Comparison of ENCODE assay signal across 8 cellular contexts in genomic region chr16:14249291-14250032, GRCh38.
DNase-seq lines count a peak whose midpoint lies in the region; ATAC-seq and TF ChIP-seq lines count a peak whose summit lies in the region.

No MANE protein-coding gene starts in this region.

- H3K4me3 ChIP-seq in GM06990 (replicated peaks; ENCODE audit: low read depth, low read length): no peak overlapping the region
- no peak overlapping the region for H3K4me3 ChIP-seq in naive thymus-derived CD4-positive, alpha-beta T cell (ENCODE audit: low read length)
- H3K4me3 ChIP-seq in thyroid gland (replicated peaks in 1 of 3): no peak overlapping the region

- no peaks in the 10 kb centered on the region for H3K4me1 ChIP-seq in naive thymus-derived CD4-positive, alpha-beta T cell (ENCODE audit: control insufficient read depth in 2 of 2, insufficient read depth in 2 of 2, low read length in 2 of 2)
- no peaks in the 10 kb centered on the region for H3K4me1 ChIP-seq in thyroid gland

- peaks cover 13% of the 10 kb centered on the region for H3K36me3 ChIP-seq in GM06990 (ENCODE audit: control insufficient read depth, insufficient read depth, low read length)
- peaks cover 0 to 70% (median 8%) of the 10 kb centered on the region in 3 experiments for H3K36me3 ChIP-seq in naive thymus-derived CD4-positive, alpha-beta T cell (ENCODE audit: control insufficient read depth in 2 of 3, insufficient read depth in 3 of 3, low read length in 3 of 3)
- peaks cover 61 to 67% of the 10 kb centered on the region in 2 donors for H3K36me3 ChIP-seq in thyroid gland

- H3K4me1 Mint-ChIP-seq in endothelial cell (ENCODE audit: unreplicated experiment): no peaks in the 10 kb centered on the region
- no peaks in the 10 kb centered on the region for H3K4me1 Mint-ChIP-seq in naive thymus-derived CD4-positive, alpha-beta T cell

- H3K9me3 Mint-ChIP-seq in endothelial cell (ENCODE audit: unreplicated experiment): no peaks in the 10 kb centered on the region
- H3K9me3 Mint-ChIP-seq in naive thymus-derived CD4-positive, alpha-beta T cell: no peaks in the 10 kb centered on the region

- WGBS in thyroid gland, 2 donors: 58 to 71% methylated on average over 7 of the region's 7 CpGs

- H3K27ac Mint-ChIP-seq in endothelial cell (ENCODE audit: unreplicated experiment): no peak overlapping the region
- no peak overlapping the region for H3K27ac Mint-ChIP-seq in naive thymus-derived CD4-positive, alpha-beta T cell

- H3K27me3 Mint-ChIP-seq in endothelial cell (ENCODE audit: unreplicated experiment): no peaks in the 10 kb centered on the region
- no peaks in the 10 kb centered on the region for H3K27me3 Mint-ChIP-seq in naive thymus-derived CD4-positive, alpha-beta T cell

- POLR2A ChIA-PET in naive thymus-derived CD4-positive, alpha-beta T cell (lab: Charles Lee): no interaction called here

- CTCF ChIA-PET in naive thymus-derived CD4-positive, alpha-beta T cell (lab: Charles Lee): interaction anchor here (0.5 to 1.7 kb wide), 15 partner anchors 9 to 349 kb away, joined by 3 to 8 read pairs (median 4); no protein-coding TSS in a partner anchor

- peak; percentile 89 for TF ChIP-seq CTCF in GM06990 (IDR thresholded peaks at IDR 0.05; ENCODE audit: insufficient read depth, low read length, poor library complexity, severe bottlenecking)
- TF ChIP-seq CTCF in endothelial cell (IDR thresholded peaks at IDR 0.05; ENCODE audit: unreplicated experiment): peak; percentile 73
- peak; percentile 34 to 81 (median 70) for TF ChIP-seq CTCF in thyroid gland (IDR thresholded peaks at IDR 0.05)

- no peaks in the 10 kb centered on the region for H3K9me3 ChIP-seq in naive thymus-derived CD4-positive, alpha-beta T cell (ENCODE audit: control insufficient read depth in 2 of 3, low read length in 3 of 3)
- H3K9me3 ChIP-seq in thyroid gland: no peaks in the 10 kb centered on the region

- H3K27me3 ChIP-seq in GM06990 (replicated peaks; ENCODE audit: control insufficient read depth, insufficient read depth, low read length) (no peaks in the 10 kb centered on the region), thyroid gland (no peaks in the 10 kb centered on the region)
- no peaks in the 10 kb centered on the region for H3K27me3 ChIP-seq in naive thymus-derived CD4-positive, alpha-beta T cell (ENCODE audit: control insufficient read depth in 2 of 2, insufficient read depth in 2 of 2, low read length in 2 of 2)

- no peak for TF ChIP-seq POLR2A in thyroid gland (IDR thresholded peaks at IDR 0.05)

- intact Hi-C loops in naive thymus-derived CD4-positive, alpha-beta T cell (cut with micrococcal nuclease): loop anchor here (1.0 to 2.0 kb wide), 5 partner anchors 35 to 351 kb away; no protein-coding TSS in a partner anchor
- intact Hi-C loops in thyroid gland (cut with DNase I): no loop called here

- peak; percentile 59 for ATAC-seq in naive thymus-derived CD4-positive, alpha-beta T cell
- no peak for ATAC-seq in GM18868 (IDR thresholded peaks at IDR 0.05; ENCODE audit: unreplicated experiment)

- DNase-seq in A172 (ENCODE audit: low spot score) (peak; percentile 32), GM06990 (ENCODE audit: extremely low read depth, insufficient read length) (no peak), NCI-H2107 treated with DMSO at 0.1 percent for 48 hours (lab: John Stamatoyannopoulos, UW; ENCODE audit: unreplicated experiment) (peak; percentile 10), endothelial cell (ENCODE audit: low spot score) (peak; percentile 57), thyroid gland (peak; percentile 41 to 48)
- DNase-seq in activated CD4-positive, alpha-beta T cell treated with anti-CD3 and anti-CD28 coated beads, Interleukin-2, amount 50 U/mL, for 48 hours: peak; percentile 43 to 56
- peak in 8 of 9 donors; percentile 25 to 66 (median 49) for DNase-seq in naive thymus-derived CD4-positive, alpha-beta T cell

- H3K27ac ChIP-seq in naive thymus-derived CD4-positive, alpha-beta T cell (ENCODE audit: low read depth, low read length): no peak overlapping the region
- H3K27ac ChIP-seq in thyroid gland: no peak overlapping the region

- H3K4me3 Mint-ChIP-seq in endothelial cell (ENCODE audit: unreplicated experiment): no peak overlapping the region
- H3K4me3 Mint-ChIP-seq in naive thymus-derived CD4-positive, alpha-beta T cell: no peak overlapping the region

- H3K36me3 Mint-ChIP-seq in endothelial cell (ENCODE audit: low read depth, unreplicated experiment): peaks cover 42% of the 10 kb centered on the region
- H3K36me3 Mint-ChIP-seq in naive thymus-derived CD4-positive, alpha-beta T cell: peaks cover 0 to 62% (median 31%) of the 10 kb centered on the region in 5 donors
